1 cellular context compared by ENCODE assay signal in the genomic region with DNA sequence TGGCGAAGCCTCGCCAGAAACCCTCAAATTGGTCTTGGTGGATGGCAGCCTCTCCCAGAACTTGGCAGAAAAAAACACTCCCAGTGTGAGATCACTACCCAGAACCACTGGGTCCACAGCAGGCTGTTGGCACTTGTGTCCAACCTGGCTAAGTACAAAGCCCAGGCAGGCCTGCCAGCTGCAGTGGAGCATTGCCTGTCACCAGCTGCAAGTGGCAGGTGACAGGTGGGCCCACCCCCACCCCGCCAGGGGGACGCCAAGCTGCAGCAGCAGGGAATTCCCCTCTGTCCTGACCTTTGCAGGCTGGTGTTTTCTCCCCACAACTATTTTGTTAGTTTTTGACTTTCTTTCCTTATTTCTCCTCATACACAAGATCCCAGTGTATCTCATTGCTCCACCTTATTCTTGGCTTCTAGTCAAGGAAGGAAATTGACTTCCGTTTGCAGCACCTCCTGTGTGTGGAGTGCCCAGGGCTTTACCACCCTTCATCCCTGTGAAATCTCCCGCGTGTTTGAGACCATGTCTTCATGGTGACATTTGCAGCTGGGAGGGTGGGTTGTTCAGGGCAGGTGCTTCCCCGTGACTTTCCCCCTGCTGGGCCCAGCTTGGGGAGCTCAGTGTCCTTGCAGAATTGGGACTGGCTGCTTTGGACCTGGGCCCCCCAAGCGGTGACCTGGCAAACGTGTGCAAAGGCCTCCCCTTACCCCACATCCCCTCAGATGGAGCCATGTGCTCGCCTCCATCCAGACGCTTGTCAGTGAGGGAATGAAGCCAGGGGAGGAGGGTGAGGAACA.
TF ChIP-seq lines count a peak whose summit lies in the region.

No MANE protein-coding gene starts in this region.

TF ChIP-seq in GM12878, 131 proteins besides CTCF, POLR2A, EP300 and RAD21 (continued from another document and continues in another):
- TF ChIP-seq, protein P1, sequence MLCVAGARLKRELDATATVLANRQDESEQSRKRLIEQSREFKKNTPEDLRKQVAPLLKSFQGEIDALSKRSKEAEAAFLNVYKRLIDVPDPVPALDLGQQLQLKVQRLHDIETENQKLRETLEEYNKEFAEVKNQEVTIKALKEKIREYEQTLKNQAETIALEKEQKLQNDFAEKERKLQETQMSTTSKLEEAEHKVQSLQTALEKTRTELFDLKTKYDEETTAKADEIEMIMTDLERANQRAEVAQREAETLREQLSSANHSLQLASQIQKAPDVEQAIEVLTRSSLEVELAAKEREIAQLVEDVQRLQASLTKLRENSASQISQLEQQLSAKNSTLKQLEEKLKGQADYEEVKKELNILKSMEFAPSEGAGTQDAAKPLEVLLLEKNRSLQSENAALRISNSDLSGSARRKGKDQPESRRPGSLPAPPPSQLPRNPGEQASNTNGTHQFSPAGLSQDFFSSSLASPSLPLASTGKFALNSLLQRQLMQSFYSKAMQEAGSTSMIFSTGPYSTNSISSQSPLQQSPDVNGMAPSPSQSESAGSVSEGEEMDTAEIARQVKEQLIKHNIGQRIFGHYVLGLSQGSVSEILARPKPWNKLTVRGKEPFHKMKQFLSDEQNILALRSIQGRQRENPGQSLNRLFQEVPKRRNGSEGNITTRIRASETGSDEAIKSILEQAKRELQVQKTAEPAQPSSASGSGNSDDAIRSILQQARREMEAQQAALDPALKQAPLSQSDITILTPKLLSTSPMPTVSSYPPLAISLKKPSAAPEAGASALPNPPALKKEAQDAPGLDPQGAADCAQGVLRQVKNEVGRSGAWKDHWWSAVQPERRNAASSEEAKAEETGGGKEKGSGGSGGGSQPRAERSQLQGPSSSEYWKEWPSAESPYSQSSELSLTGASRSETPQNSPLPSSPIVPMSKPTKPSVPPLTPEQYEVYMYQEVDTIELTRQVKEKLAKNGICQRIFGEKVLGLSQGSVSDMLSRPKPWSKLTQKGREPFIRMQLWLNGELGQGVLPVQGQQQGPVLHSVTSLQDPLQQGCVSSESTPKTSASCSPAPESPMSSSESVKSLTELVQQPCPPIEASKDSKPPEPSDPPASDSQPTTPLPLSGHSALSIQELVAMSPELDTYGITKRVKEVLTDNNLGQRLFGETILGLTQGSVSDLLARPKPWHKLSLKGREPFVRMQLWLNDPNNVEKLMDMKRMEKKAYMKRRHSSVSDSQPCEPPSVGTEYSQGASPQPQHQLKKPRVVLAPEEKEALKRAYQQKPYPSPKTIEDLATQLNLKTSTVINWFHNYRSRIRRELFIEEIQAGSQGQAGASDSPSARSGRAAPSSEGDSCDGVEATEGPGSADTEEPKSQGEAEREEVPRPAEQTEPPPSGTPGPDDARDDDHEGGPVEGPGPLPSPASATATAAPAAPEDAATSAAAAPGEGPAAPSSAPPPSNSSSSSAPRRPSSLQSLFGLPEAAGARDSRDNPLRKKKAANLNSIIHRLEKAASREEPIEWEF (IDR thresholded peaks at IDR 0.05; ENCODE audit: insufficient replicate concordance, low read depth, low read length) = no peak
- TF ChIP-seq KAT2A (conservative IDR thresholded peaks at IDR 0.05; ENCODE audit: control insufficient read depth, low read depth, low read length) (no peak), IKZF2 (IDR thresholded peaks at IDR 0.05) (no peak), RUNX3 (IDR thresholded peaks at IDR 0.05; ENCODE audit: low read length) (no peak), FOXM1 (IDR thresholded peaks at IDR 0.05; ENCODE audit: low read depth, low read length) (no peak), TCF3 (IDR thresholded peaks at IDR 0.05; ENCODE audit: borderline replicate concordance, insufficient read depth, low read depth, low read length) (peak; percentile 97), NBN (IDR thresholded peaks at IDR 0.05) (no peak), YY1 (IDR thresholded peaks at IDR 0.05; ENCODE audit: low read depth, low read length) (no peak), BRCA1 (IDR thresholded peaks at IDR 0.05; ENCODE audit: low read depth, low read length) (no peak), ZZZ3 (IDR thresholded peaks at IDR 0.05; ENCODE audit: control insufficient read depth, insufficient read length, low read depth) (no peak), NFYA (IDR thresholded peaks at IDR 0.05; ENCODE audit: borderline replicate concordance, low read depth, low read length) (no peak), TBL1XR1 (IDR thresholded peaks at IDR 0.05; ENCODE audit: low read depth, low read length) (no peak), PML (IDR thresholded peaks at IDR 0.05; ENCODE audit: low read length) (no peak), CEBPB (IDR thresholded peaks at IDR 0.05; ENCODE audit: borderline replicate concordance in 1 of 2, low read depth in 2 of 2, low read length in 2 of 2) (no peak), CREB1 (IDR thresholded peaks at IDR 0.05; ENCODE audit: low read depth) (no peak), HDAC2 (IDR thresholded peaks at IDR 0.05) (no peak), CBX5 (IDR thresholded peaks at IDR 0.05; ENCODE audit: low read depth) (no peak), SUPT20H (IDR thresholded peaks at IDR 0.05; ENCODE audit: borderline replicate concordance, control insufficient read depth, low read depth, low read length) (no peak), ESRRA (IDR thresholded peaks at IDR 0.05; ENCODE audit: low read length) (no peak), BHLHE40 (IDR thresholded peaks at IDR 0.05; ENCODE audit: borderline replicate concordance in 1 of 2, low read depth in 2 of 2, low read length in 1 of 2) (peak; percentile 8 to 56; a peak in 1 of 4 replicates), TCF12 (IDR thresholded peaks at IDR 0.05; ENCODE audit: low read depth, low read length) (peak; percentile 98), CHD2 (IDR thresholded peaks at IDR 0.05; ENCODE audit: borderline replicate concordance, low read depth, low read length) (no peak), FOS (IDR thresholded peaks at IDR 0.05; ENCODE audit: borderline replicate concordance, extremely low read depth, insufficient read length) (no peak), RBBP5 (conservative IDR thresholded peaks at IDR 0.05) (no peak), ZNF217 (IDR thresholded peaks at IDR 0.05) (no peak), YBX1 (IDR thresholded peaks at IDR 0.05) (no peak), SRF (IDR thresholded peaks at IDR 0.05; ENCODE audit: low read depth in 2 of 2, low read length in 2 of 2) (no peak), RAD51 (IDR thresholded peaks at IDR 0.05) (no peak)
- TF ChIP-seq, protein P2, sequence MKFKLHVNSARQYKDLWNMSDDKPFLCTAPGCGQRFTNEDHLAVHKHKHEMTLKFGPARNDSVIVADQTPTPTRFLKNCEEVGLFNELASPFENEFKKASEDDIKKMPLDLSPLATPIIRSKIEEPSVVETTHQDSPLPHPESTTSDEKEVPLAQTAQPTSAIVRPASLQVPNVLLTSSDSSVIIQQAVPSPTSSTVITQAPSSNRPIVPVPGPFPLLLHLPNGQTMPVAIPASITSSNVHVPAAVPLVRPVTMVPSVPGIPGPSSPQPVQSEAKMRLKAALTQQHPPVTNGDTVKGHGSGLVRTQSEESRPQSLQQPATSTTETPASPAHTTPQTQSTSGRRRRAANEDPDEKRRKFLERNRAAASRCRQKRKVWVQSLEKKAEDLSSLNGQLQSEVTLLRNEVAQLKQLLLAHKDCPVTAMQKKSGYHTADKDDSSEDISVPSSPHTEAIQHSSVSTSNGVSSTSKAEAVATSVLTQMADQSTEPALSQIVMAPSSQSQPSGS (IDR thresholded peaks at IDR 0.05; ENCODE audit: low read length) = no peak
- TF ChIP-seq, protein P3, sequence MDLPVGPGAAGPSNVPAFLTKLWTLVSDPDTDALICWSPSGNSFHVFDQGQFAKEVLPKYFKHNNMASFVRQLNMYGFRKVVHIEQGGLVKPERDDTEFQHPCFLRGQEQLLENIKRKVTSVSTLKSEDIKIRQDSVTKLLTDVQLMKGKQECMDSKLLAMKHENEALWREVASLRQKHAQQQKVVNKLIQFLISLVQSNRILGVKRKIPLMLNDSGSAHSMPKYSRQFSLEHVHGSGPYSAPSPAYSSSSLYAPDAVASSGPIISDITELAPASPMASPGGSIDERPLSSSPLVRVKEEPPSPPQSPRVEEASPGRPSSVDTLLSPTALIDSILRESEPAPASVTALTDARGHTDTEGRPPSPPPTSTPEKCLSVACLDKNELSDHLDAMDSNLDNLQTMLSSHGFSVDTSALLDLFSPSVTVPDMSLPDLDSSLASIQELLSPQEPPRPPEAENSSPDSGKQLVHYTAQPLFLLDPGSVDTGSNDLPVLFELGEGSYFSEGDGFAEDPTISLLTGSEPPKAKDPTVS (IDR thresholded peaks at IDR 0.05; ENCODE audit: low read depth, low read length) = no peak
- TF ChIP-seq, protein P4, sequence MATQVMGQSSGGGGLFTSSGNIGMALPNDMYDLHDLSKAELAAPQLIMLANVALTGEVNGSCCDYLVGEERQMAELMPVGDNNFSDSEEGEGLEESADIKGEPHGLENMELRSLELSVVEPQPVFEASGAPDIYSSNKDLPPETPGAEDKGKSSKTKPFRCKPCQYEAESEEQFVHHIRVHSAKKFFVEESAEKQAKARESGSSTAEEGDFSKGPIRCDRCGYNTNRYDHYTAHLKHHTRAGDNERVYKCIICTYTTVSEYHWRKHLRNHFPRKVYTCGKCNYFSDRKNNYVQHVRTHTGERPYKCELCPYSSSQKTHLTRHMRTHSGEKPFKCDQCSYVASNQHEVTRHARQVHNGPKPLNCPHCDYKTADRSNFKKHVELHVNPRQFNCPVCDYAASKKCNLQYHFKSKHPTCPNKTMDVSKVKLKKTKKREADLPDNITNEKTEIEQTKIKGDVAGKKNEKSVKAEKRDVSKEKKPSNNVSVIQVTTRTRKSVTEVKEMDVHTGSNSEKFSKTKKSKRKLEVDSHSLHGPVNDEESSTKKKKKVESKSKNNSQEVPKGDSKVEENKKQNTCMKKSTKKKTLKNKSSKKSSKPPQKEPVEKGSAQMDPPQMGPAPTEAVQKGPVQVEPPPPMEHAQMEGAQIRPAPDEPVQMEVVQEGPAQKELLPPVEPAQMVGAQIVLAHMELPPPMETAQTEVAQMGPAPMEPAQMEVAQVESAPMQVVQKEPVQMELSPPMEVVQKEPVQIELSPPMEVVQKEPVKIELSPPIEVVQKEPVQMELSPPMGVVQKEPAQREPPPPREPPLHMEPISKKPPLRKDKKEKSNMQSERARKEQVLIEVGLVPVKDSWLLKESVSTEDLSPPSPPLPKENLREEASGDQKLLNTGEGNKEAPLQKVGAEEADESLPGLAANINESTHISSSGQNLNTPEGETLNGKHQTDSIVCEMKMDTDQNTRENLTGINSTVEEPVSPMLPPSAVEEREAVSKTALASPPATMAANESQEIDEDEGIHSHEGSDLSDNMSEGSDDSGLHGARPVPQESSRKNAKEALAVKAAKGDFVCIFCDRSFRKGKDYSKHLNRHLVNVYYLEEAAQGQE (IDR thresholded peaks at IDR 0.05; ENCODE audit: low read depth, low read length) = no peak
- TF ChIP-seq, protein P5, sequence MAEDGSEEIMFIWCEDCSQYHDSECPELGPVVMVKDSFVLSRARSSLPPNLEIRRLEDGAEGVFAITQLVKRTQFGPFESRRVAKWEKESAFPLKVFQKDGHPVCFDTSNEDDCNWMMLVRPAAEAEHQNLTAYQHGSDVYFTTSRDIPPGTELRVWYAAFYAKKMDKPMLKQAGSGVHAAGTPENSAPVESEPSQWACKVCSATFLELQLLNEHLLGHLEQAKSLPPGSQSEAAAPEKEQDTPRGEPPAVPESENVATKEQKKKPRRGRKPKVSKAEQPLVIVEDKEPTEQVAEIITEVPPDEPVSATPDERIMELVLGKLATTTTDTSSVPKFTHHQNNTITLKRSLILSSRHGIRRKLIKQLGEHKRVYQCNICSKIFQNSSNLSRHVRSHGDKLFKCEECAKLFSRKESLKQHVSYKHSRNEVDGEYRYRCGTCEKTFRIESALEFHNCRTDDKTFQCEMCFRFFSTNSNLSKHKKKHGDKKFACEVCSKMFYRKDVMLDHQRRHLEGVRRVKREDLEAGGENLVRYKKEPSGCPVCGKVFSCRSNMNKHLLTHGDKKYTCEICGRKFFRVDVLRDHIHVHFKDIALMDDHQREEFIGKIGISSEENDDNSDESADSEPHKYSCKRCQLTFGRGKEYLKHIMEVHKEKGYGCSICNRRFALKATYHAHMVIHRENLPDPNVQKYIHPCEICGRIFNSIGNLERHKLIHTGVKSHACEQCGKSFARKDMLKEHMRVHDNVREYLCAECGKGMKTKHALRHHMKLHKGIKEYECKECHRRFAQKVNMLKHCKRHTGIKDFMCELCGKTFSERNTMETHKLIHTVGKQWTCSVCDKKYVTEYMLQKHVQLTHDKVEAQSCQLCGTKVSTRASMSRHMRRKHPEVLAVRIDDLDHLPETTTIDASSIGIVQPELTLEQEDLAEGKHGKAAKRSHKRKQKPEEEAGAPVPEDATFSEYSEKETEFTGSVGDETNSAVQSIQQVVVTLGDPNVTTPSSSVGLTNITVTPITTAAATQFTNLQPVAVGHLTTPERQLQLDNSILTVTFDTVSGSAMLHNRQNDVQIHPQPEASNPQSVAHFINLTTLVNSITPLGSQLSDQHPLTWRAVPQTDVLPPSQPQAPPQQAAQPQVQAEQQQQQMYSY (CRISPR knock-in tag; IDR thresholded peaks at IDR 0.05) = no peak
- TF ChIP-seq, protein P6, sequence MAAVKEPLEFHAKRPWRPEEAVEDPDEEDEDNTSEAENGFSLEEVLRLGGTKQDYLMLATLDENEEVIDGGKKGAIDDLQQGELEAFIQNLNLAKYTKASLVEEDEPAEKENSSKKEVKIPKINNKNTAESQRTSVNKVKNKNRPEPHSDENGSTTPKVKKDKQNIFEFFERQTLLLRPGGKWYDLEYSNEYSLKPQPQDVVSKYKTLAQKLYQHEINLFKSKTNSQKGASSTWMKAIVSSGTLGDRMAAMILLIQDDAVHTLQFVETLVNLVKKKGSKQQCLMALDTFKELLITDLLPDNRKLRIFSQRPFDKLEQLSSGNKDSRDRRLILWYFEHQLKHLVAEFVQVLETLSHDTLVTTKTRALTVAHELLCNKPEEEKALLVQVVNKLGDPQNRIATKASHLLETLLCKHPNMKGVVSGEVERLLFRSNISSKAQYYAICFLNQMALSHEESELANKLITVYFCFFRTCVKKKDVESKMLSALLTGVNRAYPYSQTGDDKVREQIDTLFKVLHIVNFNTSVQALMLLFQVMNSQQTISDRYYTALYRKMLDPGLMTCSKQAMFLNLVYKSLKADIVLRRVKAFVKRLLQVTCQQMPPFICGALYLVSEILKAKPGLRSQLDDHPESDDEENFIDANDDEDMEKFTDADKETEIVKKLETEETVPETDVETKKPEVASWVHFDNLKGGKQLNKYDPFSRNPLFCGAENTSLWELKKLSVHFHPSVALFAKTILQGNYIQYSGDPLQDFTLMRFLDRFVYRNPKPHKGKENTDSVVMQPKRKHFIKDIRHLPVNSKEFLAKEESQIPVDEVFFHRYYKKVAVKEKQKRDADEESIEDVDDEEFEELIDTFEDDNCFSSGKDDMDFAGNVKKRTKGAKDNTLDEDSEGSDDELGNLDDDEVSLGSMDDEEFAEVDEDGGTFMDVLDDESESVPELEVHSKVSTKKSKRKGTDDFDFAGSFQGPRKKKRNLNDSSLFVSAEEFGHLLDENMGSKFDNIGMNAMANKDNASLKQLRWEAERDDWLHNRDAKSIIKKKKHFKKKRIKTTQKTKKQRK (IDR thresholded peaks at IDR 0.05; ENCODE audit: low read depth, low read length) = no peak
- TF ChIP-seq, protein P7, sequence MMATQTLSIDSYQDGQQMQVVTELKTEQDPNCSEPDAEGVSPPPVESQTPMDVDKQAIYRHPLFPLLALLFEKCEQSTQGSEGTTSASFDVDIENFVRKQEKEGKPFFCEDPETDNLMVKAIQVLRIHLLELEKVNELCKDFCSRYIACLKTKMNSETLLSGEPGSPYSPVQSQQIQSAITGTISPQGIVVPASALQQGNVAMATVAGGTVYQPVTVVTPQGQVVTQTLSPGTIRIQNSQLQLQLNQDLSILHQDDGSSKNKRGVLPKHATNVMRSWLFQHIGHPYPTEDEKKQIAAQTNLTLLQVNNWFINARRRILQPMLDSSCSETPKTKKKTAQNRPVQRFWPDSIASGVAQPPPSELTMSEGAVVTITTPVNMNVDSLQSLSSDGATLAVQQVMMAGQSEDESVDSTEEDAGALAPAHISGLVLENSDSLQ (IDR thresholded peaks at IDR 0.05) = peak; percentile 10; the same call in 1 of the 2 replicates
